In the genomic region with DNA sequence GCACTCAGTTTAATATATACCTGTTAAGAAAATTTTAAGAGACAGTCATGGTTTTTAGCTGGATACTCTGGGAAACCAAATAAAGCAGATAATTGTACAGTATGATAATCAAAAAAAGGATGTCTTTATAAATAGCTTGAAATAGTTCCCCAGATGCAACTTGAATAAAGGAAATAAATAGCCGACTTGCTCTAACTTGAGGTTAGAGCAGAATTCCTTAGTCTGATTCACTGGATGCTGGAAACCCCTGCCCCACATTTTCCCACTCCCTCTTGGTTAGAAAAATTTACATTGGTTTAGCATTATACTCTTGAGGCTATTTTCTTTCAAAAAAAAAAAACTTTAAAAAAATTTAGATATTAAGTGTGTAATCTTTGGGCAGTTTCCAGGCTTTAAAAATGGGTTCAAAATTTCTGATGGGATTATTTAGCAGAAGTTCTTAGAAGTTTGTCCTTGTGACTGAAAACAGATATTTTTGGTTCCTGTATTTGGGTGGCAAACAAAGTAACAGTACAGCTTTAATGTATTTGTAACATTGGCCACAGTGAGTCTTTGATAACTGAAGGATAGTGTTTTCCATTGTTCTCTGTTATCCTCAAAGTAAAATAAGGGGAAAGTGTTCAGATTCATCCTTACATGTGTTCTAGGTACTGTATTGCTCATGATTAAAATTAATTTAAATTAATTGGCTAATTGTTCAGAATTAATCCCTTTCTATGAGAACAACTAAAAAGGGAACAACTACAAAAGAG, we compare ENCODE assay signal across 20 cellular contexts. TPM values are rescaled to one million over a fixed set of nuclear protein-coding genes. Genes with fewer than 3 reads are reported as not detected.
DNase-seq lines count a peak whose midpoint lies in the region; ATAC-seq, FAIRE-seq and TF ChIP-seq lines count a peak whose summit lies in the region.
"Had no signal": no experiment of that assay in that cellular context is flagged by ENCODE, and none has a peak within 500 bp of the region (broad histone marks: within the 10 kb centered on the region; RNA-seq: fewer than 3 reads in every experiment).

No MANE protein-coding gene starts in this region.

- H3K27ac Mint-ChIP-seq in osteocyte (ENCODE audit: unreplicated experiment), result peak overlapping the region; percentile 28
- no peak overlapping the region for H3K27ac Mint-ChIP-seq in activated T-helper 17 cell treated with anti-CD3 and anti-CD28 coated beads, Interleukin-2, amount 50 U/mL, for 72 hours
- H3K27ac Mint-ChIP-seq: CD14-positive monocyte had no signal

- H3K36me3 Mint-ChIP-seq in osteocyte (ENCODE audit: unreplicated experiment), result peaks cover 6% of the 10 kb centered on the region
- H3K36me3 Mint-ChIP-seq in activated T-helper 17 cell treated with anti-CD3 and anti-CD28 coated beads, Interleukin-2, amount 50 U/mL, for 72 hours (ENCODE audit: low read depth), result peaks cover 13% of the 10 kb centered on the region

- in situ Hi-C loops in ACHN (cut with HindIII; ENCODE audit: low pct_ligation_motif_present, low pct_unique_long_range_greater_than_20kb, low sequenced_read_pairs), result loop anchor here (25.0 kb wide), 1 partner anchor 117 kb away; no protein-coding TSS in a partner anchor

- H3K36me3 ChIP-seq in SK-N-SH (replicated peaks in 1 of 2; ENCODE audit: control insufficient read depth in 1 of 2, insufficient read depth in 2 of 2, low read length in 1 of 2) (peaks cover 16 to 49% of the 10 kb centered on the region in 2 experiments), left lung (peaks cover 0 to 14% of the 10 kb centered on the region in 2 donors)

- H3K9me3 ChIP-seq in SK-N-SH, result no peaks in the 10 kb centered on the region
- no peaks in the 10 kb centered on the region for H3K9me3 ChIP-seq in left lung

- H2AFZ ChIP-seq in SK-N-SH (ENCODE audit: low read depth), result no peak overlapping the region
- H2AFZ ChIP-seq: GM23338 had no signal

- CTCF ChIA-PET in SK-N-SH (lab: Yijun Ruan, JAX), result interaction anchor here (0.9 to 1.9 kb wide), 3 partner anchors 12 to 125 kb away, joined by 3 to 9 read pairs (median 3); no protein-coding TSS in a partner anchor

- H3K27me3 ChIP-seq in SK-N-SH (ENCODE audit: insufficient read depth), result no peaks in the 10 kb centered on the region
- H3K27me3 ChIP-seq in left lung, result no peaks in the 10 kb centered on the region

- peaks cover 49% of the 10 kb centered on the region; the same call in 1 of the 2 replicates for H3K79me2 ChIP-seq in SK-N-SH (ENCODE audit: insufficient read depth)

- H3K4me1 Mint-ChIP-seq in osteocyte (ENCODE audit: unreplicated experiment), result peaks cover 19% of the 10 kb centered on the region
- no peaks in the 10 kb centered on the region for H3K4me1 Mint-ChIP-seq in activated T-helper 17 cell treated with anti-CD3 and anti-CD28 coated beads, Interleukin-2, amount 50 U/mL, for 72 hours
- H3K4me1 Mint-ChIP-seq: CD14-positive monocyte had no signal

- no peak overlapping the region for H3K4me2 ChIP-seq in SK-N-SH
- H3K4me2 ChIP-seq: GM23338 had no signal

- intact Hi-C loops in left lung (cut with DNase I), result no loop called here

- TF ChIP-seq RAD21 in SK-N-SH (IDR thresholded peaks at IDR 0.05; ENCODE audit: low read length), result no peak

- peaks cover 8% of the 10 kb centered on the region for H3F3A ChIP-seq in SK-N-SH (replicated peaks; ENCODE audit: insufficient read depth)

- DNase-seq in SK-N-SH, result no peak
- DNase-seq in globus pallidus (ENCODE audit: low spot score), result peak; percentile 66
- no peak for DNase-seq in osteocyte (ENCODE audit: extremely low spot score, unreplicated experiment)
- DNase-seq in left lung, result no peak
- DNase-seq in ACHN, result no peak
- DNase-seq in frontal cortex (ENCODE audit: low spot score in 2 of 2), result no peak
- DNase-seq: COR-L47, DMS 273 treated with DMSO at 0.1 percent for 48 hours, DND-41, NCI-H1417 treated with DMSO at 0.1 percent for 48 hours, NCI-H187 treated with DMSO at 0.1 percent for 48 hours, NCI-H345, NCI-H524 treated with DMSO at 0.1 percent for 48 hours had no signal

- peak; percentile 64 for ATAC-seq in SK-N-SH treated with all-trans-retinoic acid at 6 μM for 48 hours
- ATAC-seq in left lung, result no peak
- ATAC-seq in activated T-helper 17 cell treated with anti-CD3 and anti-CD28 coated beads, Interleukin-2, amount 50 U/mL, for 72 hours (replicated peaks), result no peak
- ATAC-seq: GM23338, HCT116 had no signal

- H3K27me3 Mint-ChIP-seq in osteocyte (ENCODE audit: unreplicated experiment), result no peaks in the 10 kb centered on the region
- no peaks in the 10 kb centered on the region for H3K27me3 Mint-ChIP-seq in activated T-helper 17 cell treated with anti-CD3 and anti-CD28 coated beads, Interleukin-2, amount 50 U/mL, for 72 hours

- H3K9me2 ChIP-seq in SK-N-SH, result no peaks in the 10 kb centered on the region

- H3K4me3 ChIP-seq in SK-N-SH (ENCODE audit: low read depth in 2 of 2, low read length in 1 of 2) (no peak overlapping the region), left lung (no peak overlapping the region)
- H3K4me3 ChIP-seq: GM23338 had no signal

- no peak for TF ChIP-seq EP300 in SK-N-SH (IDR thresholded peaks at IDR 0.05; ENCODE audit: borderline replicate concordance in 1 of 2, low read depth in 1 of 2, low read length in 1 of 2)

- H3K4me1 ChIP-seq in SK-N-SH (ENCODE audit: control insufficient read depth in 1 of 2, insufficient read depth in 2 of 2, low read depth in 1 of 2, low read length in 1 of 2) (peaks cover 0 to 3% of the 10 kb centered on the region in 2 experiments; a peak in 1 of 4 replicates), left lung (no peaks in the 10 kb centered on the region)

- no peaks in the 10 kb centered on the region for H3K9me3 Mint-ChIP-seq in osteocyte (ENCODE audit: unreplicated experiment)
- no peaks in the 10 kb centered on the region for H3K9me3 Mint-ChIP-seq in activated T-helper 17 cell treated with anti-CD3 and anti-CD28 coated beads, Interleukin-2, amount 50 U/mL, for 72 hours
- H3K9me3 Mint-ChIP-seq: CD14-positive monocyte, GM23338 had no signal

- no peak overlapping the region for H3K4me3 Mint-ChIP-seq in osteocyte (ENCODE audit: unreplicated experiment)
- no peak overlapping the region for H3K4me3 Mint-ChIP-seq in activated T-helper 17 cell treated with anti-CD3 and anti-CD28 coated beads, Interleukin-2, amount 50 U/mL, for 72 hours
- H3K4me3 Mint-ChIP-seq: CD14-positive monocyte, GM23338 had no signal

- no peak overlapping the region for H3K9ac ChIP-seq in SK-N-SH

- H3K27ac ChIP-seq in SK-N-SH (ENCODE audit: low read depth in 2 of 2, low read length in 1 of 2), result peak overlapping the region in 1 of 2 experiments; percentile 21; a peak in 2 of 4 replicates
- H3K27ac ChIP-seq in left lung, result no peak overlapping the region
- H3K27ac ChIP-seq: 22Rv1, HL-60 had no signal

- no peak for FAIRE-seq in frontal cortex (lab: Jason Lieb, UNC)

- POLR2A ChIA-PET in SK-N-SH (lab: Yijun Ruan, JAX), result no interaction called here

- TF ChIP-seq CTCF in SK-N-SH (IDR thresholded peaks at IDR 0.05), result no peak
- no peak for TF ChIP-seq CTCF in osteocyte (IDR thresholded peaks at IDR 0.05)
- no peak for TF ChIP-seq CTCF in left lung (IDR thresholded peaks at IDR 0.05)

- 80% methylated on average over 1 of the region's 1 CpG for WGBS in SK-N-SH (ENCODE audit: low lambda C conversion rate)

- H4K20me1 ChIP-seq in SK-N-SH (ENCODE audit: insufficient read depth), result no peaks in the 10 kb centered on the region

TF ChIP-seq in SK-N-SH treated with all-trans-retinoic acid at 6 μM for 48 hours, 23 proteins besides CTCF, POLR2A, EP300 and RAD21 (continues in another document):
- TF ChIP-seq, protein P1, sequence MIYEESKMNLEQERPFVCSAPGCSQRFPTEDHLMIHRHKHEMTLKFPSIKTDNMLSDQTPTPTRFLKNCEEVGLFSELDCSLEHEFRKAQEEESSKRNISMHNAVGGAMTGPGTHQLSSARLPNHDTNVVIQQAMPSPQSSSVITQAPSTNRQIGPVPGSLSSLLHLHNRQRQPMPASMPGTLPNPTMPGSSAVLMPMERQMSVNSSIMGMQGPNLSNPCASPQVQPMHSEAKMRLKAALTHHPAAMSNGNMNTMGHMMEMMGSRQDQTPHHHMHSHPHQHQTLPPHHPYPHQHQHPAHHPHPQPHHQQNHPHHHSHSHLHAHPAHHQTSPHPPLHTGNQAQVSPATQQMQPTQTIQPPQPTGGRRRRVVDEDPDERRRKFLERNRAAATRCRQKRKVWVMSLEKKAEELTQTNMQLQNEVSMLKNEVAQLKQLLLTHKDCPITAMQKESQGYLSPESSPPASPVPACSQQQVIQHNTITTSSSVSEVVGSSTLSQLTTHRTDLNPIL (CRISPR knock-in tag; IDR thresholded peaks at IDR 0.05; ENCODE audit: low read depth), result no peak

TF ChIP-seq in SK-N-SH, 30 proteins besides CTCF, POLR2A, EP300 and RAD21:
- TF ChIP-seq TAF1 (IDR thresholded peaks at IDR 0.05; ENCODE audit: borderline replicate concordance, low read depth, low read length), result no peak
- TF ChIP-seq, protein P2, sequence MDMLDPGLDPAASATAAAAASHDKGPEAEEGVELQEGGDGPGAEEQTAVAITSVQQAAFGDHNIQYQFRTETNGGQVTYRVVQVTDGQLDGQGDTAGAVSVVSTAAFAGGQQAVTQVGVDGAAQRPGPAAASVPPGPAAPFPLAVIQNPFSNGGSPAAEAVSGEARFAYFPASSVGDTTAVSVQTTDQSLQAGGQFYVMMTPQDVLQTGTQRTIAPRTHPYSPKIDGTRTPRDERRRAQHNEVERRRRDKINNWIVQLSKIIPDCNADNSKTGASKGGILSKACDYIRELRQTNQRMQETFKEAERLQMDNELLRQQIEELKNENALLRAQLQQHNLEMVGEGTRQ (IDR thresholded peaks at IDR 0.05; ENCODE audit: borderline replicate concordance, low read depth, low read length), result no peak
- no peak for TF ChIP-seq YY1 (IDR thresholded peaks at IDR 0.05; ENCODE audit: low read depth)

RNA-seq across cellular contexts. Expression of a gene that starts 39.6 kb away (rescaled TPM):
- polyA plus RNA-seq in SK-N-SH (2012; rRNA removed), result 24.3 and 35.1 TPM in 2 replicates
- 32.8 and 37.3 TPM in 2 replicates for polyA plus RNA-seq in SK-N-SH (2012; cell fraction: cytosol; rRNA removed)
- 25.5 and 54.6 TPM in 2 replicates for polyA plus RNA-seq in SK-N-SH (2012; cell fraction: nucleus; rRNA removed)
- total RNA-seq in osteocyte (141 and 146 TPM in 2 replicates), left lung (100 to 1,000 TPM in 1 of 2 donors, 10 to 100 TPM in 1; 90.0 to 175 TPM), frontal cortex (37.5 TPM)
- 10 to 100 TPM; 10.0 to 12.1 TPM for total RNA-seq in activated T-helper 17 cell treated with anti-CD3 and anti-CD28 coated beads, Interleukin-2, amount 50 U/mL, for 72 hours
